Comparison of ENCODE assay signal across 8 cellular contexts in genomic region chr10:131641231-131641630, GRCh38.
DNase-seq lines count a peak whose midpoint lies in the region; ATAC-seq and TF ChIP-seq lines count a peak whose summit lies in the region.

No MANE protein-coding gene starts in this region.

- H3K36me3 Mint-ChIP-seq in type B pancreatic cell = no peaks in the 10 kb centered on the region

- no peak overlapping the region for H3K4me2 ChIP-seq in MM.1S (ENCODE audit: low read depth, low read length)

- no peaks in the 10 kb centered on the region for H3K4me1 ChIP-seq in MM.1S (ENCODE audit: low read length)
- H3K4me1 ChIP-seq in thyroid gland = no peaks in the 10 kb centered on the region
- H3K4me1 ChIP-seq in SJCRH30 = no peaks in the 10 kb centered on the region

- H3K36me3 ChIP-seq in MM.1S (replicated peaks; ENCODE audit: insufficient read depth, low read length) = no peaks in the 10 kb centered on the region
- no peaks in the 10 kb centered on the region for H3K36me3 ChIP-seq in thyroid gland
- H3K36me3 ChIP-seq in SJCRH30 = no peaks in the 10 kb centered on the region

- H3K4me1 Mint-ChIP-seq in type B pancreatic cell (ENCODE audit: unreplicated experiment) = peaks cover 11% of the 10 kb centered on the region

- no peaks in the 10 kb centered on the region for H4K20me1 ChIP-seq in MM.1S (ENCODE audit: insufficient read depth, low read length)

- no peak overlapping the region for H2AFZ ChIP-seq in MM.1S (ENCODE audit: low read length)

- H3K9me3 ChIP-seq in MM.1S (replicated peaks; ENCODE audit: insufficient read depth, low read length) (no peaks in the 10 kb centered on the region), thyroid gland (no peaks in the 10 kb centered on the region), SJCRH30 (replicated peaks) (no peaks in the 10 kb centered on the region)

- peaks cover 13% of the 10 kb centered on the region for H3K27me3 ChIP-seq in MM.1S (replicated peaks; ENCODE audit: insufficient read depth, low read length)
- no peaks in the 10 kb centered on the region for H3K27me3 ChIP-seq in thyroid gland
- H3K27me3 ChIP-seq in SJCRH30 = no peaks in the 10 kb centered on the region

- H3K9ac ChIP-seq in MM.1S (ENCODE audit: low read length) = no peak overlapping the region

- H3K27ac Mint-ChIP-seq in type B pancreatic cell = peak overlapping the region; percentile 90

- H3K79me2 ChIP-seq in MM.1S (ENCODE audit: low read length) = no peaks in the 10 kb centered on the region

- peak in 2 of 3 donors; percentile 0 to 20 for DNase-seq in stimulated activated CD4-positive, alpha-beta T cell treated with anti-CD3 and anti-CD28 coated beads, Interleukin-12 subunit alpha, Interleukin-12 subunit beta, amount 100 ng/mL, for 48 hours (ENCODE audit: low read depth in 2 of 3, low spot score in 1 of 3)
- no peak for DNase-seq in stimulated activated CD4-positive, alpha-beta T cell treated with anti-CD3 and anti-CD28 coated beads, Interleukin-4, amount 100 ng/mL, for 1 hour
- DNase-seq in MM.1S (peak; percentile 61), type B pancreatic cell (ENCODE audit: extremely low spot score, unreplicated experiment) (no peak), thyroid gland (no peak), SJCRH30 (no peak), retina (no peak)

- TF ChIP-seq CTCF in MM.1S (IDR thresholded peaks at IDR 0.05; ENCODE audit: low read length) = no peak
- no peak for TF ChIP-seq CTCF in type B pancreatic cell (conservative IDR thresholded peaks at IDR 0.05)
- TF ChIP-seq CTCF in thyroid gland (IDR thresholded peaks at IDR 0.05) = no peak

- no peak overlapping the region for H3K27ac ChIP-seq in MM.1S (ENCODE audit: low read length)
- no peak overlapping the region for H3K27ac ChIP-seq in thyroid gland
- no peak overlapping the region for H3K27ac ChIP-seq in SJCRH30

- peak; percentile 97 for ATAC-seq in HG02610 (IDR thresholded peaks at IDR 0.05; ENCODE audit: unreplicated experiment)

- intact Hi-C loops in thyroid gland (cut with DNase I) = no loop called here

- H3K9me2 ChIP-seq in MM.1S (replicated peaks; ENCODE audit: insufficient read depth, low read length) = no peaks in the 10 kb centered on the region

- peaks cover 13% of the 10 kb centered on the region for H3K27me3 Mint-ChIP-seq in type B pancreatic cell

- no peak for TF ChIP-seq POLR2A in thyroid gland (IDR thresholded peaks at IDR 0.05)

- 25 to 35% methylated on average over 4 of the region's 4 CpGs for WGBS in thyroid gland, 2 donors

- H3F3A ChIP-seq in MM.1S (ENCODE audit: insufficient read depth, low read length) = no peaks in the 10 kb centered on the region

- peaks cover 12% of the 10 kb centered on the region for H3K9me3 Mint-ChIP-seq in type B pancreatic cell

- H3K4me3 ChIP-seq in MM.1S (ENCODE audit: low read length) (no peak overlapping the region), thyroid gland (replicated peaks in 1 of 3) (no peak overlapping the region), SJCRH30 (no peak overlapping the region)

- no peak overlapping the region for H3K4me3 Mint-ChIP-seq in type B pancreatic cell

Comparison
In these comparisons a context has a peak if more than half of its experiments do, and no peak if none do; other contexts are left out.
1. DNase-seq: peak in stimulated activated CD4-positive, alpha-beta T cell treated with anti-CD3 and anti-CD28 coated beads, Interleukin-12 subunit alpha, Interleukin-12 subunit beta, amount 100 ng/mL, for 48 hours (2 of 3) and MM.1S (single experiment); none in stimulated activated CD4-positive, alpha-beta T cell treated with anti-CD3 and anti-CD28 coated beads, Interleukin-4, amount 100 ng/mL, for 1 hour (single experiment), type B pancreatic cell (single experiment), thyroid gland (0 of 2), SJCRH30 (0 of 2) and retina (single experiment).